Comparison of ENCODE assay signal across 22 cellular contexts in genomic region chr3:129979891-129980290, GRCh38. TPM values are rescaled to one million over a fixed set of nuclear protein-coding genes. Genes with fewer than 3 reads are reported as not detected.
DNase-seq lines count a peak whose midpoint lies in the region; ATAC-seq, FAIRE-seq and TF ChIP-seq lines count a peak whose summit lies in the region.
"Had no signal": no experiment of that assay in that cellular context is flagged by ENCODE, and none has a peak within 500 bp of the region (broad histone marks: within the 10 kb centered on the region; RNA-seq: fewer than 3 reads in every experiment).

No MANE protein-coding gene starts in this region.

- intact Hi-C loops in activated CD8-positive, alpha-beta T cell treated with anti-CD3 and anti-CD28 coated beads for 36 hours (cut with micrococcal nuclease): no loop called here
- intact Hi-C loops in esophagus muscularis mucosa (cut with DNase I) (no loop called here), upper lobe of right lung (cut with DNase I) (no loop called here)

- CTCF ChIA-PET in activated CD8-positive, alpha-beta T cell treated with anti-CD3 and anti-CD28 coated beads for 36 hours (lab: Charles Lee): no interaction called here
- CTCF ChIA-PET in activated CD8-positive, alpha-beta T cell treated with anti-CD3 and anti-CD28 coated beads, Interleukin-2, amount 10 ng/mL, durations not matched to agents 7 days and 5 days (lab: Charles Lee): no interaction called here

- peaks cover 23% of the 10 kb centered on the region for H3K27me3 Mint-ChIP-seq in activated CD8-positive, alpha-beta T cell treated with anti-CD3 and anti-CD28 coated beads for 36 hours
- peaks cover 30% of the 10 kb centered on the region for H3K27me3 Mint-ChIP-seq in activated CD8-positive, alpha-beta T cell treated with anti-CD3 and anti-CD28 coated beads, Interleukin-2, amount 10 ng/mL, durations not matched to agents 7 days and 5 days (ENCODE audit: low read depth)

- no peak for TF ChIP-seq CTCF in activated CD8-positive, alpha-beta T cell treated with anti-CD3 and anti-CD28 coated beads for 36 hours (IDR thresholded peaks at IDR 0.05)
- no peak for TF ChIP-seq CTCF in esophagus muscularis mucosa (IDR thresholded peaks at IDR 0.05)
- no peak for TF ChIP-seq CTCF in upper lobe of right lung (IDR thresholded peaks at IDR 0.05)

- peak overlapping the region; percentile 15 for H3K14ac ChIP-seq in neuronal stem cell (ENCODE audit: low read length)

- H2BK12ac ChIP-seq in neuronal stem cell (ENCODE audit: low read length): no peak overlapping the region

- H3K4me2 ChIP-seq in neuronal stem cell (ENCODE audit: insufficient read depth, low read length, poor library complexity, severe bottlenecking): no peak overlapping the region
- H3K4me2 ChIP-seq: BLaER1 had no signal

- no peak overlapping the region for H3K9ac ChIP-seq in neuronal stem cell (ENCODE audit: low read depth, low read length, poor library complexity)
- H3K9ac ChIP-seq: BLaER1, GM23248 had no signal

- H3K27ac ChIP-seq in neuronal stem cell (replicated peaks; ENCODE audit: low read length) (no peak overlapping the region), esophagus muscularis mucosa (replicated peaks in 1 of 4) (no peak overlapping the region), upper lobe of right lung (no peak overlapping the region)
- H3K27ac ChIP-seq: BLaER1, GM23248 had no signal

- no peaks in the 10 kb centered on the region for H3K36me3 Mint-ChIP-seq in activated CD8-positive, alpha-beta T cell treated with anti-CD3 and anti-CD28 coated beads for 36 hours (ENCODE audit: low read depth)
- no peaks in the 10 kb centered on the region for H3K36me3 Mint-ChIP-seq in activated CD8-positive, alpha-beta T cell treated with anti-CD3 and anti-CD28 coated beads, Interleukin-2, amount 10 ng/mL, durations not matched to agents 7 days and 5 days (ENCODE audit: low read depth)
- H3K36me3 Mint-ChIP-seq: CD4-positive, alpha-beta memory T cell had no signal

- peaks cover 11 to 82% (median 37%) of the 10 kb centered on the region in 3 experiments for H3K27me3 ChIP-seq in neuronal stem cell (ENCODE audit: control insufficient read depth in 3 of 3, insufficient read depth in 3 of 3, low read depth in 1 of 3, low read length in 3 of 3)
- H3K27me3 ChIP-seq in esophagus muscularis mucosa: peaks cover 4 to 56% (median 26%) of the 10 kb centered on the region in 4 donors
- H3K27me3 ChIP-seq in upper lobe of right lung: peaks cover 52% of the 10 kb centered on the region

- no peaks in the 10 kb centered on the region for H3K79me1 ChIP-seq in neuronal stem cell (ENCODE audit: low read depth, low read length)

- no peak overlapping the region for H3K27ac Mint-ChIP-seq in activated CD8-positive, alpha-beta T cell treated with anti-CD3 and anti-CD28 coated beads for 36 hours
- no peak overlapping the region for H3K27ac Mint-ChIP-seq in activated CD8-positive, alpha-beta T cell treated with anti-CD3 and anti-CD28 coated beads, Interleukin-2, amount 10 ng/mL, durations not matched to agents 7 days and 5 days
- H3K27ac Mint-ChIP-seq: CD14-positive monocyte; CD4-positive, alpha-beta memory T cell had no signal

- H4K91ac ChIP-seq in neuronal stem cell (ENCODE audit: low read depth, low read length, poor library complexity): no peak overlapping the region

- FAIRE-seq in HTR-8/SVneo (lab: Jason Lieb, UNC): peak; percentile 33
- FAIRE-seq: GM19239, K562 had no signal

- H2AFZ ChIP-seq in neuronal stem cell (ENCODE audit: low read length): no peak overlapping the region
- H2AFZ ChIP-seq: GM23248 had no signal

- no peak overlapping the region for H2AK5ac ChIP-seq in neuronal stem cell (ENCODE audit: low read depth, low read length)

- no peak overlapping the region for H2BK120ac ChIP-seq in neuronal stem cell (ENCODE audit: low read depth, low read length)

- no peak overlapping the region for H4K8ac ChIP-seq in neuronal stem cell (ENCODE audit: low read depth, low read length)

- WGBS in neuronal stem cell (ENCODE audit: extremely low coverage in 2 of 2, insufficient read length in 2 of 2, insufficient replicate concordance in 1 of 2), 2 donors: no CpG with 5 or more reads among the region's 4 CpGs
- WGBS in esophagus muscularis mucosa: 89% methylated on average over 4 of the region's 4 CpGs

- H3K4me1 ChIP-seq in neuronal stem cell (ENCODE audit: control insufficient read depth in 2 of 2, insufficient read depth in 1 of 2, low read depth in 1 of 2, low read length in 2 of 2) (peaks cover 0 to 3% of the 10 kb centered on the region in 2 donors), esophagus muscularis mucosa (peaks cover 9 to 13% (median 11%) of the 10 kb centered on the region in 4 donors), upper lobe of right lung (peaks cover 11% of the 10 kb centered on the region)
- H3K4me1 ChIP-seq: HAP-1 had no signal

- H3K36me3 ChIP-seq in neuronal stem cell (replicated peaks in 1 of 2; ENCODE audit: control insufficient read depth in 2 of 2, insufficient read depth in 2 of 2, low read length in 2 of 2) (no peaks in the 10 kb centered on the region), esophagus muscularis mucosa (no peaks in the 10 kb centered on the region), upper lobe of right lung (no peaks in the 10 kb centered on the region)
- H3K36me3 ChIP-seq: BLaER1, HAP-1 had no signal

- H2BK15ac ChIP-seq in neuronal stem cell (ENCODE audit: low read length): no peak overlapping the region

- H3K9me3 ChIP-seq in neuronal stem cell (replicated peaks in 1 of 2; ENCODE audit: control insufficient read depth in 2 of 2, insufficient read depth in 1 of 2, low read depth in 1 of 2, low read length in 2 of 2): peaks cover 0 to 2% of the 10 kb centered on the region in 2 donors
- no peaks in the 10 kb centered on the region for H3K9me3 ChIP-seq in esophagus muscularis mucosa
- no peaks in the 10 kb centered on the region for H3K9me3 ChIP-seq in upper lobe of right lung
- H3K9me3 ChIP-seq: BLaER1, HAP-1 had no signal

- DNase-seq in activated CD8-positive, alpha-beta T cell treated with anti-CD3 and anti-CD28 coated beads for 36 hours: no peak
- DNase-seq in activated CD8-positive, alpha-beta T cell treated with anti-CD3 and anti-CD28 coated beads, Interleukin-2, amount 10 ng/mL, durations not matched to agents 7 days and 5 days: no peak
- DNase-seq in HTR-8/SVneo (ENCODE audit: insufficient read length, low spot score): no peak
- peak; percentile 21 for DNase-seq in NAMALWA (ENCODE audit: low spot score)
- DNase-seq in neuronal stem cell (ENCODE audit: low spot score): no peak
- DNase-seq in esophagus muscularis mucosa (ENCODE audit: extremely low spot score): no peak
- DNase-seq in left lobe of liver (ENCODE audit: low spot score): no peak
- no peak for DNase-seq in upper lobe of right lung
- DNase-seq: 8988T; CD4-positive, alpha-beta memory T cell; DMS153; DMS79; GF-D8; GM23248 had no signal

- ATAC-seq in activated CD8-positive, alpha-beta T cell treated with anti-CD3 and anti-CD28 coated beads for 36 hours: peak; percentile 51
- no peak for ATAC-seq in activated CD8-positive, alpha-beta T cell treated with anti-CD3 and anti-CD28 coated beads, Interleukin-2, amount 10 ng/mL, durations not matched to agents 7 days and 5 days
- ATAC-seq in left lobe of liver: no peak
- ATAC-seq in upper lobe of right lung: no peak
- ATAC-seq: K562 had no signal

- H3K4me3 ChIP-seq in neuronal stem cell (ENCODE audit: low read length in 2 of 2) (peak overlapping the region in 1 of 2 donors; percentile 47), esophagus muscularis mucosa (no peak overlapping the region), upper lobe of right lung (no peak overlapping the region)
- H3K4me3 ChIP-seq: BLaER1, GM23248, HAP-1, K562 had no signal

- H3K18ac ChIP-seq in neuronal stem cell (ENCODE audit: low read length): peak overlapping the region; percentile 13

- no peaks in the 10 kb centered on the region for H3K9me3 Mint-ChIP-seq in activated CD8-positive, alpha-beta T cell treated with anti-CD3 and anti-CD28 coated beads for 36 hours
- no peaks in the 10 kb centered on the region for H3K9me3 Mint-ChIP-seq in activated CD8-positive, alpha-beta T cell treated with anti-CD3 and anti-CD28 coated beads, Interleukin-2, amount 10 ng/mL, durations not matched to agents 7 days and 5 days (ENCODE audit: insufficient read depth)
- H3K9me3 Mint-ChIP-seq: CD4-positive, alpha-beta memory T cell had no signal

- H3K4ac ChIP-seq in neuronal stem cell (ENCODE audit: low read length): no peak overlapping the region

- H2BK5ac ChIP-seq in neuronal stem cell (ENCODE audit: low read length): no peak overlapping the region

- H3K23ac ChIP-seq in neuronal stem cell (ENCODE audit: low read depth, low read length, poor library complexity): no peak overlapping the region

- POLR2A ChIA-PET in activated CD8-positive, alpha-beta T cell treated with anti-CD3 and anti-CD28 coated beads for 36 hours (lab: Charles Lee): no interaction called here
- POLR2A ChIA-PET in activated CD8-positive, alpha-beta T cell treated with anti-CD3 and anti-CD28 coated beads, Interleukin-2, amount 10 ng/mL, durations not matched to agents 7 days and 5 days (lab: Charles Lee): no interaction called here

- TF ChIP-seq EP300 in esophagus muscularis mucosa (IDR thresholded peaks at IDR 0.05): no peak

- peaks cover 5% of the 10 kb centered on the region for H3K4me1 Mint-ChIP-seq in activated CD8-positive, alpha-beta T cell treated with anti-CD3 and anti-CD28 coated beads for 36 hours (ENCODE audit: low read depth)
- H3K4me1 Mint-ChIP-seq in activated CD8-positive, alpha-beta T cell treated with anti-CD3 and anti-CD28 coated beads, Interleukin-2, amount 10 ng/mL, durations not matched to agents 7 days and 5 days (ENCODE audit: low read depth): peaks cover 4% of the 10 kb centered on the region

- no peak for TF ChIP-seq POLR2A in esophagus muscularis mucosa (IDR thresholded peaks at IDR 0.05; ENCODE audit: low read depth)

- H3K4me3 Mint-ChIP-seq in activated CD8-positive, alpha-beta T cell treated with anti-CD3 and anti-CD28 coated beads for 36 hours: no peak overlapping the region
- H3K4me3 Mint-ChIP-seq in activated CD8-positive, alpha-beta T cell treated with anti-CD3 and anti-CD28 coated beads, Interleukin-2, amount 10 ng/mL, durations not matched to agents 7 days and 5 days: no peak overlapping the region
- H3K4me3 Mint-ChIP-seq: CD14-positive monocyte; CD4-positive, alpha-beta memory T cell had no signal

RNA-seq across cellular contexts. Expression of gene TRH, which starts 5.4 kb away (rescaled TPM):
- not detected for total RNA-seq in activated CD8-positive, alpha-beta T cell treated with anti-CD3 and anti-CD28 coated beads for 36 hours
- total RNA-seq in activated CD8-positive, alpha-beta T cell treated with anti-CD3 and anti-CD28 coated beads, Interleukin-2, amount 10 ng/mL, durations not matched to agents 7 days and 5 days: not detected
- 0.54 TPM for polyA plus RNA-seq in neuronal stem cell (2013, experiment 1 of 2)
- 0.71 TPM for polyA plus RNA-seq in neuronal stem cell (2013, experiment 2 of 2)
- total RNA-seq in esophagus muscularis mucosa (under 1 TPM in 1 of 4 donors, not detected in 3; 0.33 TPM), left lobe of liver (not detected), upper lobe of right lung (not detected)
- total RNA-seq: A673; CD4-positive, alpha-beta memory T cell; GM23248; H4; K562 had no signal
- polyA plus RNA-seq: AG04450; CD14-positive monocyte; CD4-positive, alpha-beta memory T cell; K562 had no signal
